ENCODE assay signal across 1 cellular context in the genomic region with DNA sequence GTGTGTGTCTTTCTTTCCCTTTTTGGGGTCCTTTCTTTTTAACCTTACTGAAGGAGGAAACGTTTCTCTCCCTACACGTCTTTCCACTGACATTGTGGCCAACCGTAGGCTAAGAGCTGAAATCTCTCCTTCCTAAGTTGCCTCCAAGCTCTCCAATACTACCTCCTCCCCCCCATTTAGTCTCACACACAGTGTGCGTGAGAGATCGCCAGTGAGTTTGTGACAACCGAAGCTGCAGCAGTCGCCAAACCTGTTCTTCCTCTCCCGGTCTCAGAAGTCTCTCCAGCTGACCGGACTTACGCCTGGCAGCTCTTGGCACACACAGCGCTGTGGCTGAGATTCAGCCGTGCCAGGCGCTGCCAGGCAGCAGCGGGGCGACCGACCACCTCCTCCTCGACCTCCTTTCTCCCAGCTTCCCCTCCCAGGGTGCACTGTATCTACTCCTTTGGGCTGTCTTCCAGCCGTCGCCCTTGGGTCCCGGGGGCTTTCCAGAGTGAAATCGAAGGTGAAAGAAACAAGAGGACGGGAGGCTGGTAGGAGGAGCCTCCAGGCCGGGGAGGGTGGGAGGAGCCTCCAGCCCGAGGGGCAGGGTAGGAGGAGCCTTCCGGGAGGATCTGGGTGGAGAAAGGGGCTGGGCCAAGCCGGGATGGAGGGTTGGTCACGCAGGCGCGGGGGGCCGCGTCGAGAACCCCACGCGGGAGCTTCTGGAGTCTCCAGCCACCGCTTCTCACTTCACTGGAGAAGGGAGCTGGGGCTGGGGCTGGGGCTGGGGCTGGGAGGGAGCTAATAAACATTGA.
TF ChIP-seq lines count a peak whose summit lies in the region.

TMTC2 (plus strand) TSS at position 684 of the 797 bp plus-strand sequence.

TF ChIP-seq in IMR-90, 13 proteins besides CTCF, POLR2A, EP300 and RAD21:
- TF ChIP-seq RCOR1 (IDR thresholded peaks at IDR 0.05; ENCODE audit: insufficient replicate concordance, low read length) (no peak), MAZ (IDR thresholded peaks at IDR 0.05; ENCODE audit: borderline replicate concordance, low read depth, low read length) (peak; percentile 62; the same call in 1 of the 2 replicates), ELK1 (IDR thresholded peaks at IDR 0.05; ENCODE audit: borderline replicate concordance, low read depth, low read length) (no peak), BHLHE40 (IDR thresholded peaks at IDR 0.05; ENCODE audit: low read depth, low read length) (no peak)
- TF ChIP-seq, protein P1, sequence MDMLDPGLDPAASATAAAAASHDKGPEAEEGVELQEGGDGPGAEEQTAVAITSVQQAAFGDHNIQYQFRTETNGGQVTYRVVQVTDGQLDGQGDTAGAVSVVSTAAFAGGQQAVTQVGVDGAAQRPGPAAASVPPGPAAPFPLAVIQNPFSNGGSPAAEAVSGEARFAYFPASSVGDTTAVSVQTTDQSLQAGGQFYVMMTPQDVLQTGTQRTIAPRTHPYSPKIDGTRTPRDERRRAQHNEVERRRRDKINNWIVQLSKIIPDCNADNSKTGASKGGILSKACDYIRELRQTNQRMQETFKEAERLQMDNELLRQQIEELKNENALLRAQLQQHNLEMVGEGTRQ (IDR thresholded peaks at IDR 0.05; ENCODE audit: low read depth, low read length), result no peak
TF ChIP-seq in IMR-90: peak in this region for 1.
